ENCODE assay signal across 1 cellular context in the genomic region with DNA sequence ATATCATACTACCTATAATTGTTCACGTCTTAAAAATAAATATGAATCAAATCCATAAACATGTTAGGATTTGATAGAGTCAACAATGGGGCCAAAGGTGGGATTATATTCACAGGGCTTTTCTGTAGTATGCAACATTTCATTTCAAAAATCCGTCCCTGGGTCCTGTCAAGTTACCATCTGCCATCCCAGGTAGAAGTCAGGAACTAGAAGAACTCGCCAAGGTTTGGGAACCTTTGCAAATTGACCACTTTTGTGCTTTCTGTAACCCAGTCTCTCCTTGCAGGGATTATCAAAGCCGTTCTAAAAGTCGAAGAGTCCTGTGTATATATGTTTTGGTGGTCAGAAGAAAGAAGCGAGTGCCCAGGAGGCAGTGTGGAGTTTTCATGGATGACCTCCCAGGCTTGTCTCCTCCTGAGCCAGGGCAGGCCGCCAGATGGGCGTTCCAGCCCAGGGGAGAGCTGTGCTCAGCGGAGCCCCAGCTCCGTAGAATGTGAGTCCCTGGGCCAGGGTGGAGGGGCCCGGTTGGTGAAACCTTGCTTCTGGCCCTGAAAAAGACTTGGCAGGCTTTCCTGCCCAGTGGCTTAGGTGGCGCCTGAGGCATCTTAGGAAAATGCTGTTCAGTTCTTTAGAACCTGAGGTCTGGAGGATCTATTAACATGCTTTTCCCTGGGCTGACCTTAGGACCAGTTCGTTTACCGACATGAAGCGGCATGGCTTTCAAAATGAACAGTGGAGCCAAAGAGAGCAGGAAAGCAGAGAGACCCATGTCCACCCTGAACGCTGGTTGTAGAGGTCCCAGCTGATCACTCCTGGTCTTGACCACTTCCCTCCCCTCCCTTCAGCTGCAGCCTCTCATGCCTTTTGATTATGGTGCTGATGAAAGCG.
A peak's percentile ranks its signal among the peaks of the same experiment; 100 is the strongest.
TF ChIP-seq lines count a peak whose summit lies in the region.

No MANE protein-coding gene starts in this region.

TF ChIP-seq in HepG2, 621 proteins besides CTCF, POLR2A, EP300 and RAD21:
- no peak for TF ChIP-seq CENPT (CRISPR knock-in tag; IDR thresholded peaks at IDR 0.05; ENCODE audit: low read depth)
- TF ChIP-seq, protein P1, sequence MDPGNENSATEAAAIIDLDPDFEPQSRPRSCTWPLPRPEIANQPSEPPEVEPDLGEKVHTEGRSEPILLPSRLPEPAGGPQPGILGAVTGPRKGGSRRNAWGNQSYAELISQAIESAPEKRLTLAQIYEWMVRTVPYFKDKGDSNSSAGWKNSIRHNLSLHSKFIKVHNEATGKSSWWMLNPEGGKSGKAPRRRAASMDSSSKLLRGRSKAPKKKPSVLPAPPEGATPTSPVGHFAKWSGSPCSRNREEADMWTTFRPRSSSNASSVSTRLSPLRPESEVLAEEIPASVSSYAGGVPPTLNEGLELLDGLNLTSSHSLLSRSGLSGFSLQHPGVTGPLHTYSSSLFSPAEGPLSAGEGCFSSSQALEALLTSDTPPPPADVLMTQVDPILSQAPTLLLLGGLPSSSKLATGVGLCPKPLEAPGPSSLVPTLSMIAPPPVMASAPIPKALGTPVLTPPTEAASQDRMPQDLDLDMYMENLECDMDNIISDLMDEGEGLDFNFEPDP (CRISPR knock-in tag; conservative IDR thresholded peaks at IDR 0.05), result 0 out of 2 replicates have a peak, but pooled peaks have one; percentile 12
